In genomic region chr11:124194696-124195418, GRCh38 we compare ENCODE assay signal across 1 cellular context.
TF ChIP-seq lines count a peak whose summit lies in the region.

No MANE protein-coding gene starts in this region.

TF ChIP-seq in IMR-90, 13 proteins besides CTCF, POLR2A, EP300 and RAD21:
- no peak for TF ChIP-seq ELK1 (IDR thresholded peaks at IDR 0.05; ENCODE audit: borderline replicate concordance, low read depth, low read length)
- no peak for TF ChIP-seq MAZ (IDR thresholded peaks at IDR 0.05; ENCODE audit: borderline replicate concordance, low read depth, low read length)
- TF ChIP-seq NFE2L2 (IDR thresholded peaks at IDR 0.05; ENCODE audit: low read depth, low read length), result no peak
- TF ChIP-seq RFX5 (IDR thresholded peaks at IDR 0.05; ENCODE audit: low read depth, low read length), result no peak
- no peak for TF ChIP-seq BHLHE40 (IDR thresholded peaks at IDR 0.05; ENCODE audit: low read depth, low read length)
- TF ChIP-seq SMC3 (IDR thresholded peaks at IDR 0.05; ENCODE audit: low read depth, low read length), result peak; percentile 48
- no peak for TF ChIP-seq RCOR1 (IDR thresholded peaks at IDR 0.05; ENCODE audit: insufficient replicate concordance, low read length)
TF ChIP-seq in IMR-90: peak in this region for 1.
